29 cellular contexts compared by ENCODE assay signal in genomic region chr6:52103661-52104060, GRCh38. TPM values are rescaled to one million over a fixed set of nuclear protein-coding genes. Genes with fewer than 3 reads are reported as not detected.
"Had no signal": no experiment of that assay in that cellular context is flagged by ENCODE, and none has a peak within 500 bp of the region (broad histone marks: within the 10 kb centered on the region; RNA-seq: fewer than 3 reads in every experiment).

No MANE protein-coding gene starts in this region.

- H3K27ac ChIP-seq: epithelial cell of prostate, foreskin keratinocyte, neutrophil, pancreas, right atrium auricular region, skin epidermis, spleen, thoracic aorta, tibial nerve, upper lobe of left lung had no signal

- ATAC-seq: esophagus mucosa; foreskin keratinocyte; left lobe of liver; natural killer cell; pancreas; sciatic nerve; stimulated activated naive B cell treated with anti-CD40 and anti-IgM and Interleukin-4, amounts not matched to agents 10 μg/mL and 1 μg/mL and 100 μg/mL, for 72 hours had no signal

- H3K27ac Mint-ChIP-seq: dendritic cell treated with granulocyte-macrophage colony-stimulating factor and Interleukin-4, amounts not matched to agents 40 ng/mL and 50 ng/mL, for 4 days; endodermal cell; memory B cell; mesothelial cell of epicardium; natural killer cell; stimulated activated naive B cell treated with anti-CD40 and anti-IgM and Interleukin-4, amounts not matched to agents 10 μg/mL and 1 μg/mL and 100 μg/mL, for 72 hours; stimulated activated naive CD8-positive, alpha-beta T cell treated with anti-CD3 and anti-CD28 coated beads, Interleukin-15, Interleukin-2, amounts not matched to agents 100 ng/mL and 50 ng/mL, for 24 hours had no signal

- H3K9me3 ChIP-seq: neutrophil, pancreas, right atrium auricular region, spleen, thoracic aorta, tibial nerve, upper lobe of left lung had no signal

- H3K36me3 ChIP-seq: neutrophil, pancreas, right atrium auricular region, spleen, thoracic aorta, tibial nerve, upper lobe of left lung had no signal

- H3K4me3 Mint-ChIP-seq: dendritic cell treated with granulocyte-macrophage colony-stimulating factor and Interleukin-4, amounts not matched to agents 40 ng/mL and 50 ng/mL, for 4 days; endodermal cell; memory B cell; mesothelial cell of epicardium; natural killer cell; neural crest cell; stimulated activated naive B cell treated with anti-CD40 and anti-IgM and Interleukin-4, amounts not matched to agents 10 μg/mL and 1 μg/mL and 100 μg/mL, for 72 hours; stimulated activated naive CD8-positive, alpha-beta T cell treated with anti-CD3 and anti-CD28 coated beads, Interleukin-15, Interleukin-2, amounts not matched to agents 100 ng/mL and 50 ng/mL, for 24 hours had no signal

- DNase-seq: central memory CD4-positive, alpha-beta T cell; effector CD8-positive, alpha-beta T cell; endodermal cell; foreskin keratinocyte; hypothalamus; kidney; natural killer cell; pancreas; spleen; stimulated activated CD4-positive, alpha-beta T cell treated with anti-CD3 and anti-CD28 coated beads, Interleukin-4, amount 100 ng/mL, for 4 hours; stimulated activated naive B cell treated with anti-CD40 and anti-IgM and Interleukin-4, amounts not matched to agents 10 μg/mL and 1 μg/mL and 100 μg/mL, for 72 hours; upper lobe of left lung had no signal

- H3K4me1 ChIP-seq: foreskin keratinocyte, pancreas, right atrium auricular region, spleen, tibial nerve, upper lobe of left lung had no signal

- H3K36me3 Mint-ChIP-seq: memory B cell; mesothelial cell of epicardium; natural killer cell; stimulated activated naive B cell treated with anti-CD40 and anti-IgM and Interleukin-4, amounts not matched to agents 10 μg/mL and 1 μg/mL and 100 μg/mL, for 72 hours had no signal

- H3K27me3 ChIP-seq: neutrophil, pancreas, right atrium auricular region, tibial nerve, upper lobe of left lung had no signal

- H3K4me3 ChIP-seq: lung, pancreas, right atrium auricular region, skin epidermis, spleen, thoracic aorta, tibial nerve, upper lobe of left lung had no signal

- H3K9me3 Mint-ChIP-seq: dendritic cell treated with granulocyte-macrophage colony-stimulating factor and Interleukin-4, amounts not matched to agents 40 ng/mL and 50 ng/mL, for 4 days; memory B cell; mesothelial cell of epicardium; natural killer cell; neural crest cell; stimulated activated naive B cell treated with anti-CD40 and anti-IgM and Interleukin-4, amounts not matched to agents 10 μg/mL and 1 μg/mL and 100 μg/mL, for 72 hours; stimulated activated naive CD8-positive, alpha-beta T cell treated with anti-CD3 and anti-CD28 coated beads, Interleukin-15, Interleukin-2, amounts not matched to agents 100 ng/mL and 50 ng/mL, for 24 hours had no signal

- H3K4me1 Mint-ChIP-seq: endodermal cell, memory B cell, mesothelial cell of epicardium, natural killer cell, neural crest cell had no signal

RNA-seq across cellular contexts. Expression of gene PKHD1, which starts 16.2 kb away (rescaled TPM):
- total RNA-seq: fibroblast of lung, foreskin keratinocyte, natural killer cell, posterior vena cava, right atrium auricular region, spleen had no signal
- polyA plus RNA-seq: fibroblast of lung, foreskin keratinocyte, spleen had no signal
